In genomic region chr10:50360077-50360476, GRCh38 we compare ENCODE assay signal across 15 cellular contexts.
DNase-seq lines count a peak whose midpoint lies in the region; ATAC-seq, FAIRE-seq and TF ChIP-seq lines count a peak whose summit lies in the region.
"Had no signal": no experiment of that assay in that cellular context is flagged by ENCODE, and none has a peak within 500 bp of the region (broad histone marks: within the 10 kb centered on the region; RNA-seq: fewer than 3 reads in every experiment).

No MANE protein-coding gene starts in this region.

- peaks cover 33% of the 10 kb centered on the region for H3F3A ChIP-seq in DOHH2 (ENCODE audit: control insufficient read depth, insufficient read depth)

- H3K27ac ChIP-seq in DOHH2 (ENCODE audit: low read depth, low read length) (peak overlapping the region; percentile 95), small intestine (ENCODE audit: low read depth in 1 of 2, low read length in 1 of 2) (no peak overlapping the region)
- H3K27ac ChIP-seq: Peyer's patch had no signal

- H3K27me3 ChIP-seq in DOHH2 (ENCODE audit: control insufficient read depth, low read length) (no peaks in the 10 kb centered on the region), adipocyte (replicated peaks; ENCODE audit: control insufficient read depth, insufficient read depth, low read length) (no peaks in the 10 kb centered on the region), small intestine (ENCODE audit: control insufficient read depth in 2 of 2, insufficient read depth in 2 of 2, low read length in 2 of 2) (no peaks in the 10 kb centered on the region)
- H3K27me3 ChIP-seq: Peyer's patch had no signal

- H3K9me3 ChIP-seq in DOHH2 (ENCODE audit: control insufficient read depth, insufficient read depth, low read length) (no peaks in the 10 kb centered on the region; the same call in 1 of the 2 replicates), adipocyte (ENCODE audit: control insufficient read depth, low read length) (no peaks in the 10 kb centered on the region), small intestine (ENCODE audit: control insufficient read depth, low read depth) (no peaks in the 10 kb centered on the region)
- H3K9me3 ChIP-seq: Peyer's patch had no signal

- WGBS in small intestine, 3 donors = 76 to 97% (median 93%) methylated on average over 2 of the region's 2 CpGs

- H3K4me1 ChIP-seq in DOHH2 (ENCODE audit: control insufficient read depth, low read length) (peaks cover 56% of the 10 kb centered on the region), adipocyte (ENCODE audit: control insufficient read depth, insufficient read depth, low read length) (peaks cover 23% of the 10 kb centered on the region), small intestine (ENCODE audit: control insufficient read depth in 2 of 2, insufficient read depth in 1 of 2, low read depth in 1 of 2, low read length in 1 of 2) (no peaks in the 10 kb centered on the region)
- H3K4me1 ChIP-seq: Peyer's patch had no signal

- no peak for TF ChIP-seq CTCF in DOHH2 (IDR thresholded peaks at IDR 0.05; ENCODE audit: low read depth, low read length, poor library complexity, severe bottlenecking)

- intact Hi-C loops in sciatic nerve (cut with DNase I) = no loop called here

- H3K4me3 ChIP-seq in DOHH2 (ENCODE audit: low read length) (peak overlapping the region; percentile 80), adipocyte (ENCODE audit: low read length) (peak overlapping the region; percentile 42), small intestine (ENCODE audit: low read depth in 1 of 2, low read length in 2 of 2) (no peak overlapping the region)
- H3K4me3 ChIP-seq: Peyer's patch had no signal

- peaks cover 28% of the 10 kb centered on the region for H3K36me3 ChIP-seq in DOHH2 (ENCODE audit: control insufficient read depth, low read length)
- H3K36me3 ChIP-seq in adipocyte (ENCODE audit: control insufficient read depth, insufficient read depth, low read length, severe bottlenecking) = no peaks in the 10 kb centered on the region
- H3K36me3 ChIP-seq in small intestine (ENCODE audit: control insufficient read depth in 2 of 2, insufficient read depth in 2 of 2, low read length in 2 of 2) = no peaks in the 10 kb centered on the region
- H3K36me3 ChIP-seq: Peyer's patch had no signal

- H3K79me2 ChIP-seq in DOHH2 (ENCODE audit: control insufficient read depth, low read length) = peaks cover 62% of the 10 kb centered on the region

- H3K9me2 ChIP-seq in DOHH2 (replicated peaks; ENCODE audit: control insufficient read depth, low read length) = no peaks in the 10 kb centered on the region

- peak overlapping the region; percentile 41 for H3K9ac ChIP-seq in adipocyte (ENCODE audit: low read length)

- ATAC-seq in sciatic nerve (peak; percentile 77), GM19351 (IDR thresholded peaks at IDR 0.05; ENCODE audit: unreplicated experiment) (no peak), HG03378 (IDR thresholded peaks at IDR 0.05; ENCODE audit: unreplicated experiment) (no peak)

- peak overlapping the region; percentile 89 for H3K4me2 ChIP-seq in DOHH2 (ENCODE audit: low read length)

- DNase-seq in adipocyte (ENCODE audit: low read depth) = no peak
- DNase-seq in globus pallidus (ENCODE audit: low spot score) = peak; percentile 69
- no peak for DNase-seq in sciatic nerve (ENCODE audit: low spot score)
- DNase-seq in small intestine = no peak
- no peak for DNase-seq in NCI-H1105 treated with DMSO at 0.1 percent for 48 hours (lab: John Stamatoyannopoulos, UW)
- DNase-seq: CD8-positive, alpha-beta memory T cell; H7; Karpas-422; NCI-H187 treated with DMSO at 0.1 percent for 48 hours; NCI-H774; Peyer's patch; SHP77 had no signal

- no peak for FAIRE-seq in small intestine (lab: Jason Lieb, UNC)

- no peaks in the 10 kb centered on the region for H4K20me1 ChIP-seq in DOHH2 (ENCODE audit: control insufficient read depth, insufficient read depth, low read depth, low read length)

Comparison
In these comparisons a context has a peak if more than half of its experiments do, and no peak if none do; other contexts are left out.
1. H3K4me3 ChIP-seq: peak in DOHH2 (single experiment) and adipocyte (single experiment); none in small intestine (0 of 2).